31 cellular contexts compared by ENCODE assay signal in genomic region chr11:116642902-116643301, GRCh38.
"Had no signal": no experiment of that assay in that cellular context is flagged by ENCODE, and none has a peak within 500 bp of the region (broad histone marks: within the 10 kb centered on the region; RNA-seq: fewer than 3 reads in every experiment).

No MANE protein-coding gene starts in this region.

- H3K9me3 Mint-ChIP-seq: activated B cell treated with CpG ODN at 0.5 μM for 24 hours; activated CD4-positive, alpha-beta memory T cell treated with anti-CD3 and anti-CD28 coated beads for 36 hours; activated naive CD4-positive, alpha-beta T cell treated with anti-CD3 and anti-CD28 coated beads, Interleukin-2, amount 10 ng/mL, durations not matched to agents 7 days and 5 days; activated naive CD4-positive, alpha-beta T cell treated with anti-CD3 and anti-CD28 coated beads, Interleukin-2, amount 50 U/mL, for 72 hours; activated naive CD8-positive, alpha-beta T cell treated with anti-CD3 and anti-CD28 coated beads, Interleukin-2, amount 10 ng/mL, durations not matched to agents 7 days and 5 days; activated T-cell treated with anti-CD3 and anti-CD28 coated beads, Interleukin-2, amount 50 U/mL, for 24 hours; activated T-cell treated with anti-CD3 and anti-CD28 coated beads, Interleukin-2, amount 50 U/mL, for 72 hours had no signal

- H3K27ac Mint-ChIP-seq: activated B cell treated with CpG ODN at 0.5 μM for 24 hours; activated CD4-positive, alpha-beta memory T cell treated with anti-CD3 and anti-CD28 coated beads for 36 hours; activated naive CD4-positive, alpha-beta T cell treated with anti-CD3 and anti-CD28 coated beads, Interleukin-2, amount 10 ng/mL, durations not matched to agents 7 days and 5 days; activated naive CD4-positive, alpha-beta T cell treated with anti-CD3 and anti-CD28 coated beads, Interleukin-2, amount 50 U/mL, for 72 hours; activated naive CD8-positive, alpha-beta T cell treated with anti-CD3 and anti-CD28 coated beads, Interleukin-2, amount 10 ng/mL, durations not matched to agents 7 days and 5 days; activated T-cell treated with anti-CD3 and anti-CD28 coated beads, Interleukin-2, amount 50 U/mL, for 24 hours; activated T-cell treated with anti-CD3 and anti-CD28 coated beads, Interleukin-2, amount 50 U/mL, for 72 hours; T-helper 17 cell had no signal

- H3K4me1 Mint-ChIP-seq: activated B cell treated with CpG ODN at 0.5 μM for 24 hours; activated naive CD4-positive, alpha-beta T cell treated with anti-CD3 and anti-CD28 coated beads, Interleukin-2, amount 10 ng/mL, durations not matched to agents 7 days and 5 days; activated naive CD8-positive, alpha-beta T cell treated with anti-CD3 and anti-CD28 coated beads, Interleukin-2, amount 10 ng/mL, durations not matched to agents 7 days and 5 days; T-helper 17 cell had no signal

- H3K27me3 Mint-ChIP-seq: activated CD4-positive, alpha-beta memory T cell treated with anti-CD3 and anti-CD28 coated beads for 36 hours; activated naive CD4-positive, alpha-beta T cell treated with anti-CD3 and anti-CD28 coated beads, Interleukin-2, amount 10 ng/mL, durations not matched to agents 7 days and 5 days; activated naive CD8-positive, alpha-beta T cell treated with anti-CD3 and anti-CD28 coated beads, Interleukin-2, amount 10 ng/mL, durations not matched to agents 7 days and 5 days had no signal

- H3K27me3 ChIP-seq: ascending aorta had no signal

- H3K4me1 ChIP-seq: ascending aorta, breast epithelium, foreskin keratinocyte, gastrocnemius medialis, heart left ventricle had no signal

- H3K36me3 Mint-ChIP-seq: activated CD4-positive, alpha-beta memory T cell treated with anti-CD3 and anti-CD28 coated beads for 36 hours; activated naive CD4-positive, alpha-beta T cell treated with anti-CD3 and anti-CD28 coated beads, Interleukin-2, amount 10 ng/mL, durations not matched to agents 7 days and 5 days; activated naive CD4-positive, alpha-beta T cell treated with anti-CD3 and anti-CD28 coated beads, Interleukin-2, amount 50 U/mL, for 72 hours; activated naive CD8-positive, alpha-beta T cell treated with anti-CD3 and anti-CD28 coated beads, Interleukin-2, amount 10 ng/mL, durations not matched to agents 7 days and 5 days; brain had no signal

- H3K27ac ChIP-seq: ascending aorta, breast epithelium, cardiac muscle cell, foreskin keratinocyte, gastrocnemius medialis, heart left ventricle, VCaP had no signal

- ATAC-seq: activated CD4-positive, CD25-positive, alpha-beta regulatory T cell treated with anti-CD3 and anti-CD28 coated beads, Interleukin-2, amount 50 U/mL, for 24 hours; activated naive CD4-positive, alpha-beta T cell treated with anti-CD3 and anti-CD28 coated beads, Interleukin-2, amount 50 U/mL, for 72 hours; activated T-cell treated with anti-CD3 and anti-CD28 coated beads, Interleukin-2, amount 50 U/mL, for 72 hours; esophagus mucosa; foreskin keratinocyte; gastrocnemius medialis; heart left ventricle; T-helper 17 cell had no signal

- H3K36me3 ChIP-seq: ascending aorta, breast epithelium, cardiac muscle cell, gastrocnemius medialis, heart left ventricle had no signal

- H3K4me3 ChIP-seq: ascending aorta, breast epithelium, cardiac muscle cell, gastrocnemius medialis, heart left ventricle had no signal

- DNase-seq: activated B cell treated with CpG ODN at 0.5 μM for 24 hours; activated CD4-positive, alpha-beta memory T cell treated with anti-CD3 and anti-CD28 coated beads for 36 hours; activated CD4-positive, alpha-beta T cell treated with anti-CD3 and anti-CD28 coated beads for 48 hours; activated CD8-positive, alpha-beta memory T cell treated with anti-CD3 and anti-CD28 coated beads for 24 hours; activated gamma-delta T cell; activated naive CD4-positive, alpha-beta T cell; activated naive CD4-positive, alpha-beta T cell treated with anti-CD3 and anti-CD28 coated beads, Interleukin-2, amount 10 ng/mL, durations not matched to agents 7 days and 5 days; activated naive CD8-positive, alpha-beta T cell treated with anti-CD3 and anti-CD28 coated beads, Interleukin-2, amount 10 ng/mL, durations not matched to agents 7 days and 5 days; activated T-cell treated with anti-CD3 and anti-CD28 coated beads for 4 hours; activated T-cell treated with anti-CD3 and anti-CD28 coated beads, Interleukin-2, amount 50 U/mL, for 24 hours; activated T-cell treated with anti-CD3 and anti-CD28 coated beads, Interleukin-2, amount 50 U/mL, for 72 hours; central memory CD4-positive, alpha-beta T cell; cerebellar nuclear complex; cortex of kidney; dermis blood vessel endothelial cell; effector CD8-positive, alpha-beta T cell; foreskin keratinocyte; gastrocnemius medialis; glutamatergic neuron; hypothalamus; T-helper 1 cell; T-helper 17 cell had no signal

- H3K9me3 ChIP-seq: ascending aorta, gastrocnemius medialis had no signal

- H3K4me3 Mint-ChIP-seq: activated B cell treated with CpG ODN at 0.5 μM for 24 hours; activated CD4-positive, alpha-beta memory T cell treated with anti-CD3 and anti-CD28 coated beads for 36 hours; activated naive CD4-positive, alpha-beta T cell treated with anti-CD3 and anti-CD28 coated beads, Interleukin-2, amount 10 ng/mL, durations not matched to agents 7 days and 5 days; activated naive CD8-positive, alpha-beta T cell treated with anti-CD3 and anti-CD28 coated beads, Interleukin-2, amount 10 ng/mL, durations not matched to agents 7 days and 5 days; activated T-cell treated with anti-CD3 and anti-CD28 coated beads, Interleukin-2, amount 50 U/mL, for 24 hours; activated T-cell treated with anti-CD3 and anti-CD28 coated beads, Interleukin-2, amount 50 U/mL, for 72 hours; brain; T-helper 17 cell had no signal
